Comparison of ENCODE assay signal across 1 cellular context in the genomic region with DNA sequence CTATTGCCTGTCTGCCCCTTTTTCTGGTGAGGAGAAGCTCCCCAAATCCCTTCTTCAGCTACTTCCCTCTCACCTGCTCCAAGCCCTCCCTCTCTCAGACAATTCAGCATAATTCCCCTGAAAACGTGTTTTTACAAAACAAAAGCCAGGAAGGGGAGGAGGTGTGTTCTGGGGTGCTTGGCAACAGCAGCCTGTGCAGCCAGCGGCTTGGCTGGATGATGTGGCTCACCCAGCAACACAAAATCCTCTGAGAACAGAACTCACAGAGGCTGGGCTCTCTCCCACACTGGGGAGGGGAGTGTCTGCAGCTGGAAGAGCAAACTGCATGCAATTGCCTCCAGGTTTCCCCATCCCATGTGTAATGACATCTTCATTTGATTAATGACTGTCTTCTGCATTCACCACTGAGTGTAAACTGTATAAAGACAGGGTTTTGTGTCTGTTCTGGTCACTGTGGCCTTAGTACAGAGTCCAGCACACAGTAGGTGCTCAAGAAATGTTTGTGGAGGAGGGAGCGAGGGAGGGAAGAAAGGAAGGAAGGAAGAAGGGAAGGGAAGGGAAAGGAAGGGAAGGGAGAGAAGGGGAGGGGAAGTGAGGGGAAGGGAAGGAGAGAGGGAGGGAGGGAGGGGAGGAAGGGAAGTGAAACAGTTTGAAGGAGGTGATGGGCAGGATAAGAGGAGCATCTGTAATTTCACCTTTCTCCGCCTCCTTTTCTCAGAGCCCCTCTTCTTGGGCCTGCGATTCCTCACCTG.
TF ChIP-seq lines count a peak whose summit lies in the region.

No MANE protein-coding gene starts in this region.

TF ChIP-seq in H1, 55 proteins besides CTCF, POLR2A, EP300 and RAD21:
- TF ChIP-seq, protein P1, sequence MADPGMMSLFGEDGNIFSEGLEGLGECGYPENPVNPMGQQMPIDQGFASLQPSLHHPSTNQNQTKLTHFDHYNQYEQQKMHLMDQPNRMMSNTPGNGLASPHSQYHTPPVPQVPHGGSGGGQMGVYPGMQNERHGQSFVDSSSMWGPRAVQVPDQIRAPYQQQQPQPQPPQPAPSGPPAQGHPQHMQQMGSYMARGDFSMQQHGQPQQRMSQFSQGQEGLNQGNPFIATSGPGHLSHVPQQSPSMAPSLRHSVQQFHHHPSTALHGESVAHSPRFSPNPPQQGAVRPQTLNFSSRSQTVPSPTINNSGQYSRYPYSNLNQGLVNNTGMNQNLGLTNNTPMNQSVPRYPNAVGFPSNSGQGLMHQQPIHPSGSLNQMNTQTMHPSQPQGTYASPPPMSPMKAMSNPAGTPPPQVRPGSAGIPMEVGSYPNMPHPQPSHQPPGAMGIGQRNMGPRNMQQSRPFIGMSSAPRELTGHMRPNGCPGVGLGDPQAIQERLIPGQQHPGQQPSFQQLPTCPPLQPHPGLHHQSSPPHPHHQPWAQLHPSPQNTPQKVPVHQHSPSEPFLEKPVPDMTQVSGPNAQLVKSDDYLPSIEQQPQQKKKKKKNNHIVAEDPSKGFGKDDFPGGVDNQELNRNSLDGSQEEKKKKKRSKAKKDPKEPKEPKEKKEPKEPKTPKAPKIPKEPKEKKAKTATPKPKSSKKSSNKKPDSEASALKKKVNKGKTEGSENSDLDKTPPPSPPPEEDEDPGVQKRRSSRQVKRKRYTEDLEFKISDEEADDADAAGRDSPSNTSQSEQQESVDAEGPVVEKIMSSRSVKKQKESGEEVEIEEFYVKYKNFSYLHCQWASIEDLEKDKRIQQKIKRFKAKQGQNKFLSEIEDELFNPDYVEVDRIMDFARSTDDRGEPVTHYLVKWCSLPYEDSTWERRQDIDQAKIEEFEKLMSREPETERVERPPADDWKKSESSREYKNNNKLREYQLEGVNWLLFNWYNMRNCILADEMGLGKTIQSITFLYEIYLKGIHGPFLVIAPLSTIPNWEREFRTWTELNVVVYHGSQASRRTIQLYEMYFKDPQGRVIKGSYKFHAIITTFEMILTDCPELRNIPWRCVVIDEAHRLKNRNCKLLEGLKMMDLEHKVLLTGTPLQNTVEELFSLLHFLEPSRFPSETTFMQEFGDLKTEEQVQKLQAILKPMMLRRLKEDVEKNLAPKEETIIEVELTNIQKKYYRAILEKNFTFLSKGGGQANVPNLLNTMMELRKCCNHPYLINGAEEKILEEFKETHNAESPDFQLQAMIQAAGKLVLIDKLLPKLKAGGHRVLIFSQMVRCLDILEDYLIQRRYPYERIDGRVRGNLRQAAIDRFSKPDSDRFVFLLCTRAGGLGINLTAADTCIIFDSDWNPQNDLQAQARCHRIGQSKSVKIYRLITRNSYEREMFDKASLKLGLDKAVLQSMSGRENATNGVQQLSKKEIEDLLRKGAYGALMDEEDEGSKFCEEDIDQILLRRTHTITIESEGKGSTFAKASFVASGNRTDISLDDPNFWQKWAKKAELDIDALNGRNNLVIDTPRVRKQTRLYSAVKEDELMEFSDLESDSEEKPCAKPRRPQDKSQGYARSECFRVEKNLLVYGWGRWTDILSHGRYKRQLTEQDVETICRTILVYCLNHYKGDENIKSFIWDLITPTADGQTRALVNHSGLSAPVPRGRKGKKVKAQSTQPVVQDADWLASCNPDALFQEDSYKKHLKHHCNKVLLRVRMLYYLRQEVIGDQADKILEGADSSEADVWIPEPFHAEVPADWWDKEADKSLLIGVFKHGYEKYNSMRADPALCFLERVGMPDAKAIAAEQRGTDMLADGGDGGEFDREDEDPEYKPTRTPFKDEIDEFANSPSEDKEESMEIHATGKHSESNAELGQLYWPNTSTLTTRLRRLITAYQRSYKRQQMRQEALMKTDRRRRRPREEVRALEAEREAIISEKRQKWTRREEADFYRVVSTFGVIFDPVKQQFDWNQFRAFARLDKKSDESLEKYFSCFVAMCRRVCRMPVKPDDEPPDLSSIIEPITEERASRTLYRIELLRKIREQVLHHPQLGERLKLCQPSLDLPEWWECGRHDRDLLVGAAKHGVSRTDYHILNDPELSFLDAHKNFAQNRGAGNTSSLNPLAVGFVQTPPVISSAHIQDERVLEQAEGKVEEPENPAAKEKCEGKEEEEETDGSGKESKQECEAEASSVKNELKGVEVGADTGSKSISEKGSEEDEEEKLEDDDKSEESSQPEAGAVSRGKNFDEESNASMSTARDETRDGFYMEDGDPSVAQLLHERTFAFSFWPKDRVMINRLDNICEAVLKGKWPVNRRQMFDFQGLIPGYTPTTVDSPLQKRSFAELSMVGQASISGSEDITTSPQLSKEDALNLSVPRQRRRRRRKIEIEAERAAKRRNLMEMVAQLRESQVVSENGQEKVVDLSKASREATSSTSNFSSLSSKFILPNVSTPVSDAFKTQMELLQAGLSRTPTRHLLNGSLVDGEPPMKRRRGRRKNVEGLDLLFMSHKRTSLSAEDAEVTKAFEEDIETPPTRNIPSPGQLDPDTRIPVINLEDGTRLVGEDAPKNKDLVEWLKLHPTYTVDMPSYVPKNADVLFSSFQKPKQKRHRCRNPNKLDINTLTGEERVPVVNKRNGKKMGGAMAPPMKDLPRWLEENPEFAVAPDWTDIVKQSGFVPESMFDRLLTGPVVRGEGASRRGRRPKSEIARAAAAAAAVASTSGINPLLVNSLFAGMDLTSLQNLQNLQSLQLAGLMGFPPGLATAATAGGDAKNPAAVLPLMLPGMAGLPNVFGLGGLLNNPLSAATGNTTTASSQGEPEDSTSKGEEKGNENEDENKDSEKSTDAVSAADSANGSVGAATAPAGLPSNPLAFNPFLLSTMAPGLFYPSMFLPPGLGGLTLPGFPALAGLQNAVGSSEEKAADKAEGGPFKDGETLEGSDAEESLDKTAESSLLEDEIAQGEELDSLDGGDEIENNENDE (IDR thresholded peaks at IDR 0.05; ENCODE audit: insufficient replicate concordance, low read length) = no peak
- peak in 1 of 2 experiments; percentile 60; a peak in 1 of 4 replicates for TF ChIP-seq HDAC2 (IDR thresholded peaks at IDR 0.05; ENCODE audit: borderline replicate concordance in 1 of 2, low read depth in 2 of 2, low read length in 2 of 2)
- TF ChIP-seq NRF1 (IDR thresholded peaks at IDR 0.05; ENCODE audit: low read depth, low read length) = no peak
- TF ChIP-seq EGR1 (IDR thresholded peaks at IDR 0.05; ENCODE audit: borderline replicate concordance, low read depth, low read length) = peak; percentile 58; the same call in 1 of the 2 replicates
- TF ChIP-seq YY1 (IDR thresholded peaks at IDR 0.05; ENCODE audit: low read depth, low read length) = no peak
- TF ChIP-seq TAF1 (IDR thresholded peaks at IDR 0.05; ENCODE audit: low read depth, low read length) = 0 out of 2 replicates have a peak, but pooled peaks have one; percentile 13
- no peak for TF ChIP-seq SP4 (IDR thresholded peaks at IDR 0.05; ENCODE audit: low read length)
- no peak for TF ChIP-seq KDM1A (IDR thresholded peaks at IDR 0.05; ENCODE audit: borderline replicate concordance, low read length)
- no peak for TF ChIP-seq SUZ12 (IDR thresholded peaks at IDR 0.05; ENCODE audit: low read length)
- TF ChIP-seq POU5F1 (IDR thresholded peaks at IDR 0.05; ENCODE audit: low read depth, low read length) = no peak
- no peak for TF ChIP-seq POLR2AphosphoS5 (IDR thresholded peaks at IDR 0.05; ENCODE audit: low read depth, low read length)
- no peak for TF ChIP-seq CEBPB (IDR thresholded peaks at IDR 0.05; ENCODE audit: low read depth, low read length)
- TF ChIP-seq CHD2 (IDR thresholded peaks at IDR 0.05; ENCODE audit: low read length) = no peak
- TF ChIP-seq, protein P2, sequence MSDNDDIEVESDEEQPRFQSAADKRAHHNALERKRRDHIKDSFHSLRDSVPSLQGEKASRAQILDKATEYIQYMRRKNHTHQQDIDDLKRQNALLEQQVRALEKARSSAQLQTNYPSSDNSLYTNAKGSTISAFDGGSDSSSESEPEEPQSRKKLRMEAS (IDR thresholded peaks at IDR 0.05) = 0 out of 2 replicates have a peak, but pooled peaks have one; percentile 28
- TF ChIP-seq CHD1 (IDR thresholded peaks at IDR 0.05; ENCODE audit: low read depth, low read length) = no peak
- TF ChIP-seq CREB1 (IDR thresholded peaks at IDR 0.05) = peak; percentile 32; the same call in 1 of the 2 replicates
- TF ChIP-seq, protein P3, sequence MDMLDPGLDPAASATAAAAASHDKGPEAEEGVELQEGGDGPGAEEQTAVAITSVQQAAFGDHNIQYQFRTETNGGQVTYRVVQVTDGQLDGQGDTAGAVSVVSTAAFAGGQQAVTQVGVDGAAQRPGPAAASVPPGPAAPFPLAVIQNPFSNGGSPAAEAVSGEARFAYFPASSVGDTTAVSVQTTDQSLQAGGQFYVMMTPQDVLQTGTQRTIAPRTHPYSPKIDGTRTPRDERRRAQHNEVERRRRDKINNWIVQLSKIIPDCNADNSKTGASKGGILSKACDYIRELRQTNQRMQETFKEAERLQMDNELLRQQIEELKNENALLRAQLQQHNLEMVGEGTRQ (IDR thresholded peaks at IDR 0.05; ENCODE audit: low read length) = no peak
- no peak for TF ChIP-seq PHF8 (conservative IDR thresholded peaks at IDR 0.05; ENCODE audit: low read depth, low read length)
- TF ChIP-seq SIN3A (conservative IDR thresholded peaks at IDR 0.05 in 1 of 2, IDR thresholded peaks at IDR 0.05 in 1 of 2; ENCODE audit: low read depth in 1 of 2, low read length in 2 of 2) = peak in 1 of 2 experiments; percentile 38; a peak in 2 of 4 replicates
- no peak for TF ChIP-seq JUN (IDR thresholded peaks at IDR 0.05; ENCODE audit: low read depth, low read length)
- TF ChIP-seq BCL11A (IDR thresholded peaks at IDR 0.05; ENCODE audit: low read depth in 2 of 2, low read length in 2 of 2) = no peak
- TF ChIP-seq GTF2F1 (IDR thresholded peaks at IDR 0.05; ENCODE audit: borderline replicate concordance, low read depth, low read length) = no peak
- TF ChIP-seq EZH2 (IDR thresholded peaks at IDR 0.05; ENCODE audit: low read depth, low read length, severe bottlenecking) = no peak
- no peak for TF ChIP-seq NANOG (IDR thresholded peaks at IDR 0.05; ENCODE audit: insufficient read depth, low read depth, low read length, poor library complexity, severe bottlenecking)
- no peak for TF ChIP-seq KDM5A (IDR thresholded peaks at IDR 0.05; ENCODE audit: low read length)
- no peak for TF ChIP-seq SRF (IDR thresholded peaks at IDR 0.05; ENCODE audit: low read depth, low read length)
- TF ChIP-seq SP1 (IDR thresholded peaks at IDR 0.05; ENCODE audit: low read depth, low read length) = no peak
- TF ChIP-seq SIX5 (IDR thresholded peaks at IDR 0.05; ENCODE audit: low read depth, low read length) = no peak
- no peak for TF ChIP-seq TCF12 (IDR thresholded peaks at IDR 0.05; ENCODE audit: low read depth, low read length)
- TF ChIP-seq RBBP5 (IDR thresholded peaks at IDR 0.05; ENCODE audit: borderline replicate concordance, low read depth, low read length) = 0 out of 2 replicates have a peak, but pooled peaks have one; percentile 24
- no peak for TF ChIP-seq BACH1 (IDR thresholded peaks at IDR 0.05; ENCODE audit: low read length)
- TF ChIP-seq, protein P4, sequence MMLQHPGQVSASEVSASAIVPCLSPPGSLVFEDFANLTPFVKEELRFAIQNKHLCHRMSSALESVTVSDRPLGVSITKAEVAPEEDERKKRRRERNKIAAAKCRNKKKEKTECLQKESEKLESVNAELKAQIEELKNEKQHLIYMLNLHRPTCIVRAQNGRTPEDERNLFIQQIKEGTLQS (IDR thresholded peaks at IDR 0.05; ENCODE audit: insufficient read depth, low read depth, low read length) = no peak
- no peak for TF ChIP-seq JUND (IDR thresholded peaks at IDR 0.05; ENCODE audit: low read length)
- no peak for TF ChIP-seq TAF7 (optimal IDR thresholded peaks at IDR 0.05; ENCODE audit: borderline replicate concordance, low read depth, low read length)
- no peak for TF ChIP-seq SIRT6 (IDR thresholded peaks at IDR 0.05; ENCODE audit: low read length)
- no peak for TF ChIP-seq BRCA1 (IDR thresholded peaks at IDR 0.05; ENCODE audit: low read depth, low read length)
- TF ChIP-seq GABPA (IDR thresholded peaks at IDR 0.05; ENCODE audit: borderline replicate concordance, insufficient read depth, low read length) = no peak
- TF ChIP-seq RFX5 (IDR thresholded peaks at IDR 0.05; ENCODE audit: borderline replicate concordance, low read depth, low read length) = no peak
- TF ChIP-seq, protein P5, sequence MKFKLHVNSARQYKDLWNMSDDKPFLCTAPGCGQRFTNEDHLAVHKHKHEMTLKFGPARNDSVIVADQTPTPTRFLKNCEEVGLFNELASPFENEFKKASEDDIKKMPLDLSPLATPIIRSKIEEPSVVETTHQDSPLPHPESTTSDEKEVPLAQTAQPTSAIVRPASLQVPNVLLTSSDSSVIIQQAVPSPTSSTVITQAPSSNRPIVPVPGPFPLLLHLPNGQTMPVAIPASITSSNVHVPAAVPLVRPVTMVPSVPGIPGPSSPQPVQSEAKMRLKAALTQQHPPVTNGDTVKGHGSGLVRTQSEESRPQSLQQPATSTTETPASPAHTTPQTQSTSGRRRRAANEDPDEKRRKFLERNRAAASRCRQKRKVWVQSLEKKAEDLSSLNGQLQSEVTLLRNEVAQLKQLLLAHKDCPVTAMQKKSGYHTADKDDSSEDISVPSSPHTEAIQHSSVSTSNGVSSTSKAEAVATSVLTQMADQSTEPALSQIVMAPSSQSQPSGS (IDR thresholded peaks at IDR 0.05; ENCODE audit: low read length) = no peak
- TF ChIP-seq HDAC6 (IDR thresholded peaks at IDR 0.05; ENCODE audit: low read depth, low read length) = no peak
- no peak for TF ChIP-seq SAP30 (IDR thresholded peaks at IDR 0.05; ENCODE audit: insufficient read depth, insufficient replicate concordance, low read length)
- no peak for TF ChIP-seq CBX8 (IDR thresholded peaks at IDR 0.05; ENCODE audit: borderline replicate concordance, low read depth, low read length)
- no peak for TF ChIP-seq ZNF274 (IDR thresholded peaks at IDR 0.05; ENCODE audit: borderline replicate concordance, extremely low read depth, low read length)
- no peak for TF ChIP-seq SP2 (IDR thresholded peaks at IDR 0.05; ENCODE audit: low read length)
- peak; percentile 79 for TF ChIP-seq CTBP2 (IDR thresholded peaks at IDR 0.05; ENCODE audit: borderline replicate concordance, insufficient read depth, insufficient read length, low read length)
- TF ChIP-seq ASH2L (IDR thresholded peaks at IDR 0.05; ENCODE audit: low read length) = no peak
- no peak for TF ChIP-seq TEAD4 (IDR thresholded peaks at IDR 0.05; ENCODE audit: low read depth, low read length)
- TF ChIP-seq CBX5 (IDR thresholded peaks at IDR 0.05; ENCODE audit: low read depth, low read length) = no peak
- TF ChIP-seq, protein P6, sequence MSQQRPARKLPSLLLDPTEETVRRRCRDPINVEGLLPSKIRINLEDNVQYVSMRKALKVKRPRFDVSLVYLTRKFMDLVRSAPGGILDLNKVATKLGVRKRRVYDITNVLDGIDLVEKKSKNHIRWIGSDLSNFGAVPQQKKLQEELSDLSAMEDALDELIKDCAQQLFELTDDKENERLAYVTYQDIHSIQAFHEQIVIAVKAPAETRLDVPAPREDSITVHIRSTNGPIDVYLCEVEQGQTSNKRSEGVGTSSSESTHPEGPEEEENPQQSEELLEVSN (IDR thresholded peaks at IDR 0.05) = no peak
- no peak for TF ChIP-seq RNF2 (IDR thresholded peaks at IDR 0.05; ENCODE audit: borderline replicate concordance, low read depth, low read length, missing control alignments, poor library complexity, severe bottlenecking)
- TF ChIP-seq KDM4A (IDR thresholded peaks at IDR 0.05; ENCODE audit: low read depth, low read length, severe bottlenecking) = no peak
- no peak for TF ChIP-seq FOSL1 (IDR thresholded peaks at IDR 0.05; ENCODE audit: insufficient read depth, low read depth, low read length)
